In genomic region chr10:71213761-71214440, GRCh38 we compare ENCODE assay signal across 8 cellular contexts. TPM values are rescaled to one million over a fixed set of nuclear protein-coding genes. Genes with fewer than 3 reads are reported as not detected.
A peak's percentile ranks its signal among the peaks of the same experiment; 100 is the strongest.
DNase-seq lines count a peak whose midpoint lies in the region; ATAC-seq and TF ChIP-seq lines count a peak whose summit lies in the region.

No MANE protein-coding gene starts in this region.

- H3K9me3 ChIP-seq in uterus = no peaks in the 10 kb centered on the region

- H3K9me3 Mint-ChIP-seq in mesothelial cell of epicardium = no peaks in the 10 kb centered on the region
- no peaks in the 10 kb centered on the region for H3K9me3 Mint-ChIP-seq in activated CD8-positive, alpha-beta T cell treated with anti-CD3 and anti-CD28 coated beads, Interleukin-2, amount 10 ng/mL, durations not matched to agents 7 days and 5 days (ENCODE audit: insufficient read depth)

- CTCF ChIA-PET in activated CD8-positive, alpha-beta T cell treated with anti-CD3 and anti-CD28 coated beads, Interleukin-2, amount 10 ng/mL, durations not matched to agents 7 days and 5 days (lab: Charles Lee) = no interaction called here

- H3K4me1 ChIP-seq in uterus = no peaks in the 10 kb centered on the region

- peak; percentile 65 for DNase-seq in 8988T
- DNase-seq in HFF-Myc (ENCODE audit: extremely low read depth, low read depth) = no peak
- peak in 1 of 2 experiments; percentile 44 for DNase-seq in mesothelial cell of epicardium (ENCODE audit: low spot score in 2 of 2, unreplicated experiment in 2 of 2)
- DNase-seq in uterus = peak; percentile 66 to 68
- DNase-seq in omental fat pad (ENCODE audit: low spot score) = no peak
- no peak for DNase-seq in activated CD8-positive, alpha-beta T cell treated with anti-CD3 and anti-CD28 coated beads, Interleukin-2, amount 10 ng/mL, durations not matched to agents 7 days and 5 days

- H3K27me3 ChIP-seq in uterus = no peaks in the 10 kb centered on the region

- no peaks in the 10 kb centered on the region for H3K36me3 ChIP-seq in uterus

- no peaks in the 10 kb centered on the region for H3K36me3 Mint-ChIP-seq in mesothelial cell of epicardium
- H3K36me3 Mint-ChIP-seq in activated CD8-positive, alpha-beta T cell treated with anti-CD3 and anti-CD28 coated beads, Interleukin-2, amount 10 ng/mL, durations not matched to agents 7 days and 5 days (ENCODE audit: low read depth) = no peaks in the 10 kb centered on the region

- TF ChIP-seq CTCF in HFF-Myc (IDR thresholded peaks at IDR 0.05; ENCODE audit: low read depth, low read length, missing control alignments) = no peak
- no peak for TF ChIP-seq CTCF in mesothelial cell of epicardium (IDR thresholded peaks at IDR 0.05; ENCODE audit: unreplicated experiment)
- TF ChIP-seq CTCF in uterus (IDR thresholded peaks at IDR 0.05) = no peak
- TF ChIP-seq CTCF in omental fat pad (IDR thresholded peaks at IDR 0.05) = no peak

- peak overlapping the region; percentile 44 for H3K27ac Mint-ChIP-seq in mesothelial cell of epicardium
- no peak overlapping the region for H3K27ac Mint-ChIP-seq in activated CD8-positive, alpha-beta T cell treated with anti-CD3 and anti-CD28 coated beads, Interleukin-2, amount 10 ng/mL, durations not matched to agents 7 days and 5 days

- TF ChIP-seq POLR2A in uterus (IDR thresholded peaks at IDR 0.05) = peak in 1 of 2 donors; percentile 13

- peaks cover 24% of the 10 kb centered on the region for H3K27me3 Mint-ChIP-seq in mesothelial cell of epicardium (ENCODE audit: low read depth)
- H3K27me3 Mint-ChIP-seq in activated CD8-positive, alpha-beta T cell treated with anti-CD3 and anti-CD28 coated beads, Interleukin-2, amount 10 ng/mL, durations not matched to agents 7 days and 5 days (ENCODE audit: low read depth) = peaks cover 74% of the 10 kb centered on the region

- intact Hi-C loops in uterus (cut with DNase I; ENCODE audit: low total_unique reads) = loop anchor here (10.0 kb wide), 1 partner anchor 51 kb away; no protein-coding TSS in a partner anchor

- peaks cover 62% of the 10 kb centered on the region for H3K4me1 Mint-ChIP-seq in mesothelial cell of epicardium
- peaks cover 17% of the 10 kb centered on the region for H3K4me1 Mint-ChIP-seq in activated CD8-positive, alpha-beta T cell treated with anti-CD3 and anti-CD28 coated beads, Interleukin-2, amount 10 ng/mL, durations not matched to agents 7 days and 5 days (ENCODE audit: low read depth)

- POLR2A ChIA-PET in activated CD8-positive, alpha-beta T cell treated with anti-CD3 and anti-CD28 coated beads, Interleukin-2, amount 10 ng/mL, durations not matched to agents 7 days and 5 days (lab: Charles Lee) = no interaction called here

- H3K27ac ChIP-seq in cingulate gyrus (ENCODE audit: low read depth, low read length) = peak overlapping the region; percentile 54
- peak overlapping the region in 1 of 2 donors; percentile 55 for H3K27ac ChIP-seq in uterus

- H3K4me3 Mint-ChIP-seq in mesothelial cell of epicardium = peak overlapping the region; percentile 89
- no peak overlapping the region for H3K4me3 Mint-ChIP-seq in activated CD8-positive, alpha-beta T cell treated with anti-CD3 and anti-CD28 coated beads, Interleukin-2, amount 10 ng/mL, durations not matched to agents 7 days and 5 days

- no peak for ATAC-seq in omental fat pad (ENCODE audit: low FRiP score)
- ATAC-seq in activated CD8-positive, alpha-beta T cell treated with anti-CD3 and anti-CD28 coated beads, Interleukin-2, amount 10 ng/mL, durations not matched to agents 7 days and 5 days = no peak
- no peak for ATAC-seq in GM19455 (IDR thresholded peaks at IDR 0.05; ENCODE audit: unreplicated experiment)

- H3K4me3 ChIP-seq in HFF-Myc (replicated peaks; ENCODE audit: low read depth, low read length) (peak overlapping the region; percentile 95), uterus (peak overlapping the region; percentile 46 to 65)

RNA-seq across cellular contexts. Expression of gene UNC5B, which starts 1.5 kb away (rescaled TPM):
- 84.8 to 91.5 TPM (median 85.7 TPM) in 3 replicates for total RNA-seq in mesothelial cell of epicardium
- 10 to 100 TPM in 3 of 4 donors, 1 to 10 TPM in 1; 5.3 to 26.6 (median 17.7) TPM for total RNA-seq in uterus
- total RNA-seq in omental fat pad = 1 to 10 TPM; 3.4 to 5.2 (median 3.9) TPM
- under 1 TPM in 1 of 2 experiments, not detected in 1; 0.05 TPM for total RNA-seq in activated CD8-positive, alpha-beta T cell treated with anti-CD3 and anti-CD28 coated beads, Interleukin-2, amount 10 ng/mL, durations not matched to agents 7 days and 5 days

Comparison
In these comparisons a context has a peak if more than half of its experiments do, and no peak if none do; other contexts are left out.
1. DNase-seq: peak in 8988T (single experiment) and uterus (2 of 2); none in HFF-Myc (single experiment), omental fat pad (single experiment) and activated CD8-positive, alpha-beta T cell treated with anti-CD3 and anti-CD28 coated beads, Interleukin-2, amount 10 ng/mL, durations not matched to agents 7 days and 5 days (single experiment).
2. RNA of gene UNC5B, which starts 1.5 kb away (total RNA-seq): 84.8 to 91.5 TPM in mesothelial cell of epicardium, 5.3 to 26.6 TPM in uterus and 3.4 to 5.2 TPM in omental fat pad; 0.05 TPM in activated CD8-positive, alpha-beta T cell treated with anti-CD3 and anti-CD28 coated beads, Interleukin-2, amount 10 ng/mL, durations not matched to agents 7 days and 5 days; every median in the first group is over 4 times any median in the second.